29 cellular contexts compared by ENCODE assay signal in the genomic region with DNA sequence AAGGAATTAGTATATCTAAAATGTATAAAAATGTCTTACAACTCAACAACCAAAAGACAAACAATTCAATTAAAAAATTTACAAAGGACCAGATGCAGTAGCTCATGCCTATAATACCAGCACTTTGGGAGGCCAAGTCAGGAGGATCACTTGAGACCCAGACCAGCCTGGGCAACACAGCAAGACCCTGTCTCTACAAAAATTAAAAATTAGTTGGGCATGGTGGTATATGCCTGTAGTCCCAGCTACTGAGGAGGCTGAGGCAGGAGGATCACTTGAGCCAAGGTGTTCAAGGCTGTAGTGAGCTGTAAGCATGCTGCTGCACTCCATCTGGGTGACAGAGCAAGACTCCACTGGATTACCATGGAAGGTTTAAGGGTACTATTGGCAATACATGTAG. TPM values are rescaled to one million over a fixed set of nuclear protein-coding genes. Genes with fewer than 3 reads are reported as not detected.
DNase-seq lines count a peak whose midpoint lies in the region; ATAC-seq, FAIRE-seq and TF ChIP-seq lines count a peak whose summit lies in the region.
"Had no signal": no experiment of that assay in that cellular context is flagged by ENCODE, and none has a peak within 500 bp of the region (broad histone marks: within the 10 kb centered on the region; RNA-seq: fewer than 3 reads in every experiment).

No MANE protein-coding gene starts in this region.

- no peak overlapping the region for H2BK20ac ChIP-seq in IMR-90 (ENCODE audit: low read depth, low read length)

- H3K9ac ChIP-seq in IMR-90 (ENCODE audit: low read depth, low read length) (no peak overlapping the region), K562 (ENCODE audit: insufficient read depth in 1 of 2, low read depth in 2 of 2, low read length in 2 of 2) (no peak overlapping the region)
- H3K9ac ChIP-seq: BLaER1 had no signal

- no peak overlapping the region for H3K4ac ChIP-seq in IMR-90 (ENCODE audit: low read depth, low read length)

- H4K91ac ChIP-seq in IMR-90 (ENCODE audit: insufficient read depth, low read depth, low read length), result no peak overlapping the region

- CTCF ChIA-PET in HEK293 (lab: Yijun Ruan, JAX) (interaction anchor here (1.2 kb wide), 1 partner anchor 79 kb away, joined by 4 read pairs; no protein-coding TSS in a partner anchor), IMR-90 (lab: Yijun Ruan, JAX) (interaction anchor here (0.6 kb wide), 1 partner anchor 433 kb away, joined by 4 read pairs; no protein-coding TSS in a partner anchor), K562 (lab: Yijun Ruan, JAX; ENCODE audit: low intra/inter-chr PET ratio) (no interaction called here)

- no peak overlapping the region for H2AK5ac ChIP-seq in IMR-90 (ENCODE audit: low read depth, low read length)

- peaks cover 7% of the 10 kb centered on the region for H3K4me1 Mint-ChIP-seq in activated T-cell treated with anti-CD3 and anti-CD28 coated beads, Interleukin-2, amount 50 U/mL, for 72 hours (ENCODE audit: low read depth)

- no peak overlapping the region for H3K14ac ChIP-seq in IMR-90 (replicated peaks; ENCODE audit: low read depth, low read length)

- H3K27me3 ChIP-seq in IMR-90 (ENCODE audit: control insufficient read depth, insufficient read depth, low read length) (no peaks in the 10 kb centered on the region), K562 (ENCODE audit: control insufficient read depth in 2 of 2, insufficient read depth in 2 of 2, low read length in 2 of 2) (no peaks in the 10 kb centered on the region), dorsolateral prefrontal cortex (no peaks in the 10 kb centered on the region)
- H3K27me3 ChIP-seq: BE2C, BLaER1 had no signal

- H3K4me1 ChIP-seq in HEK293 (ENCODE audit: control insufficient read depth, insufficient read depth, low read length), result no peaks in the 10 kb centered on the region
- H3K4me1 ChIP-seq in IMR-90 (ENCODE audit: control insufficient read depth, insufficient read depth, low read length), result peaks cover 11% of the 10 kb centered on the region; the same call in 1 of the 2 replicates
- H3K4me1 ChIP-seq in K562 (replicated peaks in 1 of 2; ENCODE audit: control insufficient read depth in 2 of 2, insufficient read depth in 2 of 2, low read length in 2 of 2), result peaks cover 0 to 19% of the 10 kb centered on the region in 2 experiments; a peak in 4 of 5 replicates
- H3K4me1 ChIP-seq: BE2C, BLaER1 had no signal

- H2AFZ ChIP-seq in IMR-90 (replicated peaks; ENCODE audit: low read length, poor library complexity), result no peak overlapping the region
- no peak overlapping the region for H2AFZ ChIP-seq in K562 (ENCODE audit: low read depth, low read length)

- H3K56ac ChIP-seq in IMR-90 (ENCODE audit: extremely low read depth, insufficient read depth, low read length), result no peak overlapping the region

- TF ChIP-seq RAD21 in IMR-90 (IDR thresholded peaks at IDR 0.05; ENCODE audit: low read length) (no peak), K562 (CRISPR knock-in tag; conservative IDR thresholded peaks at IDR 0.05 in 1 of 2, IDR thresholded peaks at IDR 0.05 in 1 of 2) (no peak)

- no peak overlapping the region for H2BK5ac ChIP-seq in IMR-90 (ENCODE audit: low read depth, low read length, poor library complexity, severe bottlenecking)

- in situ Hi-C loops in IMR-90 (cut with MboI; ENCODE audit: low sequenced_read_pairs) (no loop called here), K562 (cut with MboI) (no loop called here)

- no peak overlapping the region for H3K4me3 Mint-ChIP-seq in activated T-cell treated with anti-CD3 and anti-CD28 coated beads, Interleukin-2, amount 50 U/mL, for 72 hours
- H3K4me3 Mint-ChIP-seq: CD14-positive monocyte; CD4-positive, alpha-beta memory T cell; CD4-positive, CD25-positive, alpha-beta regulatory T cell; CD8-positive, alpha-beta memory T cell had no signal

- TF ChIP-seq EP300 in K562 (IDR thresholded peaks at IDR 0.05; ENCODE audit: low read length), result no peak

- TF ChIP-seq POLR2A in IMR-90 (IDR thresholded peaks at IDR 0.05; ENCODE audit: low read depth, low read length) (no peak), K562 (conservative IDR thresholded peaks at IDR 0.05) (no peak)

- peak overlapping the region; percentile 15; the same call in 1 of the 2 replicates for H3K23ac ChIP-seq in IMR-90 (ENCODE audit: low read depth, low read length)

- no TSS peak for BruUV-seq in IMR-90 (replicated peaks; lab: Mats Ljungman, UMichigan)
- BruUV-seq in K562 (replicated peaks; lab: Mats Ljungman, UMichigan), result no TSS peak

- ATAC-seq in activated T-cell treated with anti-CD3 and anti-CD28 coated beads, Interleukin-2, amount 50 U/mL, for 72 hours (replicated peaks in 1 of 2), result no peak
- no peak for ATAC-seq in IMR-90 (ENCODE audit: low read depth)
- ATAC-seq in K562, result no peak
- no peak for ATAC-seq in GM21619 (IDR thresholded peaks at IDR 0.05; ENCODE audit: unreplicated experiment)
- no peak for ATAC-seq in left ventricle myocardium superior

- no peak overlapping the region for H4K5ac ChIP-seq in IMR-90 (ENCODE audit: low read depth, low read length)

- peaks cover 88% of the 10 kb centered on the region for H3K79me2 ChIP-seq in K562 (ENCODE audit: control insufficient read depth, insufficient read depth, low read length)

- H3K9me1 ChIP-seq in IMR-90 (ENCODE audit: insufficient read depth, low read length), result peaks cover 10% of the 10 kb centered on the region
- H3K9me1 ChIP-seq in K562 (ENCODE audit: control insufficient read depth, insufficient read depth, low read length), result no peaks in the 10 kb centered on the region

- H3K36me3 Mint-ChIP-seq in activated T-cell treated with anti-CD3 and anti-CD28 coated beads, Interleukin-2, amount 50 U/mL, for 72 hours (ENCODE audit: insufficient read depth in 2 of 2), result peaks cover 10 to 16% of the 10 kb centered on the region in 2 donors

- no peak overlapping the region for H3K4me2 ChIP-seq in IMR-90 (ENCODE audit: low read depth, low read length)
- H3K4me2 ChIP-seq in K562 (ENCODE audit: insufficient read depth, low read length), result no peak overlapping the region
- H3K4me2 ChIP-seq: BLaER1 had no signal

- POLR2A ChIA-PET in HEK293 (lab: Yijun Ruan, JAX), result no interaction called here
- POLR2A ChIA-PET in IMR-90 (lab: Charles Lee; ENCODE audit: unreplicated experiment), result no interaction called here
- POLR2A ChIA-PET in K562 (lab: Yijun Ruan, JAX), result interaction anchor here (0.6 to 1.0 kb wide), 2 partner anchors 11 to 67 kb away, joined by 3 read pairs; no protein-coding TSS in a partner anchor

- peak overlapping the region; percentile 39 for H3K27ac Mint-ChIP-seq in activated T-cell treated with anti-CD3 and anti-CD28 coated beads, Interleukin-2, amount 50 U/mL, for 72 hours
- H3K27ac Mint-ChIP-seq: CD4-positive, alpha-beta memory T cell; CD4-positive, CD25-positive, alpha-beta regulatory T cell; CD8-positive, alpha-beta memory T cell had no signal

- H2BK15ac ChIP-seq in IMR-90 (ENCODE audit: low read depth, low read length), result no peak overlapping the region

- dilution Hi-C loops in IMR-90 (cut with HindIII; ENCODE audit: low sequenced_read_pairs, unreplicated experiment), result no loop called here

- TF ChIP-seq CTCF in HEK293 (tag by site-specific recombination; IDR thresholded peaks at IDR 0.05) (no peak), IMR-90 (conservative IDR thresholded peaks at IDR 0.05; ENCODE audit: low read depth, low read length) (no peak), K562 (IDR thresholded peaks at IDR 0.05 in 2 of 3, conservative IDR thresholded peaks at IDR 0.05 in 1 of 3; ENCODE audit: insufficient read depth in 2 of 3, low read depth in 1 of 3, low read length in 3 of 3) (no peak), dorsolateral prefrontal cortex (IDR thresholded peaks at IDR 0.05 in 54 of 56, conservative IDR thresholded peaks at IDR 0.05 in 2 of 56; ENCODE audit: low read depth in 1 of 56, partially characterized antibody in 56 of 56) (no peak)

- H2BK120ac ChIP-seq in IMR-90 (ENCODE audit: low read depth, low read length), result no peak overlapping the region

- no peak overlapping the region for H4K8ac ChIP-seq in IMR-90 (ENCODE audit: low read depth in 2 of 2, low read length in 2 of 2)

- H2AK9ac ChIP-seq in IMR-90 (replicated peaks; ENCODE audit: low read depth, low read length, poor library complexity), result no peak overlapping the region

- peaks cover 48 to 68% of the 10 kb centered on the region in 2 experiments for H3K79me1 ChIP-seq in IMR-90 (ENCODE audit: low read depth in 1 of 2, low read length in 2 of 2)

- H3K27me3 Mint-ChIP-seq in activated T-cell treated with anti-CD3 and anti-CD28 coated beads, Interleukin-2, amount 50 U/mL, for 72 hours (ENCODE audit: low read depth), result no peaks in the 10 kb centered on the region
- H3K27me3 Mint-ChIP-seq: CD4-positive, CD25-positive, alpha-beta regulatory T cell; CD8-positive, alpha-beta memory T cell had no signal

- DNase-seq in activated T-cell treated with anti-CD3 and anti-CD28 coated beads, Interleukin-2, amount 50 U/mL, for 72 hours, result no peak
- DNase-seq in activated T-cell treated with anti-CD3 and anti-CD28 coated beads, Interleukin-2, amount 50 U/mL, for 48 hours, result no peak
- DNase-seq in IMR-90 (no peak), K562 (ENCODE audit: extremely low read depth in 1 of 4, low spot score in 3 of 4) (no peak), left ventricle myocardium superior (no peak), dorsolateral prefrontal cortex (no peak)
- DNase-seq: 8988T; ACHN; BE2C; C1 segment of cervical spinal cord; CD4-positive, alpha-beta memory T cell; CD4-positive, CD25-positive, alpha-beta regulatory T cell; CD8-positive, alpha-beta memory T cell; COR-L47; DMS 273 treated with DMSO at 0.1 percent for 48 hours; DMS153; DMS53; DMS79; DND-41; EL; GDM1 had no signal

- H3K9me3 ChIP-seq in HEK293 (ENCODE audit: control insufficient read depth, insufficient read depth, low read depth, low read length) (no peaks in the 10 kb centered on the region), IMR-90 (ENCODE audit: control insufficient read depth, insufficient read depth, low read length) (peaks cover 2% of the 10 kb centered on the region; the same call in 1 of the 2 replicates), K562 (replicated peaks; ENCODE audit: control insufficient read depth, insufficient read depth, low read depth, low read length) (no peaks in the 10 kb centered on the region; the same call in 1 of the 2 replicates)
- H3K9me3 ChIP-seq: BE2C had no signal

- H3K9me3 Mint-ChIP-seq in activated T-cell treated with anti-CD3 and anti-CD28 coated beads, Interleukin-2, amount 50 U/mL, for 72 hours, result peaks cover 3 to 10% of the 10 kb centered on the region in 2 donors

- H3K18ac ChIP-seq in IMR-90 (ENCODE audit: low read depth, low read length), result no peak overlapping the region

- no peak for FAIRE-seq in K562 (lab: Jason Lieb, UNC)
- FAIRE-seq: A204.1, GM12878, GM12892, GM18507 had no signal

- H3K4me3 ChIP-seq in HEK293 (ENCODE audit: low read depth, low read length), result no peak overlapping the region
- no peak overlapping the region for H3K4me3 ChIP-seq in IMR-90 (ENCODE audit: insufficient read depth, low read depth, low read length)
- no peak overlapping the region for H3K4me3 ChIP-seq in K562
- no peak overlapping the region for H3K4me3 ChIP-seq in dorsolateral prefrontal cortex
- H3K4me3 ChIP-seq: BLaER1, GM12878 had no signal

- intact Hi-C loops in IMR-90 (cut with micrococcal nuclease), result loop anchor here (5.0 kb wide), 1 partner anchor 55 kb away; no protein-coding TSS in a partner anchor
- intact Hi-C loops in K562 (cut with micrococcal nuclease), result no loop called here
- intact Hi-C loops in left ventricle myocardium superior (cut with micrococcal nuclease), result no loop called here
- intact Hi-C loops in dorsolateral prefrontal cortex (cut with DNase I), result no loop called here

- peaks cover 0 to 4% of the 10 kb centered on the region in 2 experiments; a peak in 2 of 3 replicates for H3K36me3 ChIP-seq in HEK293 (ENCODE audit: control insufficient read depth in 2 of 2, insufficient read depth in 1 of 2, low read length in 2 of 2)
- H3K36me3 ChIP-seq in IMR-90 (ENCODE audit: control insufficient read depth, insufficient read depth, low read length), result no peaks in the 10 kb centered on the region
- peaks cover 4% of the 10 kb centered on the region; the same call in 1 of the 3 replicates for H3K36me3 ChIP-seq in K562 (ENCODE audit: control insufficient read depth, insufficient read depth, low read length)
- H3K36me3 ChIP-seq: BE2C had no signal

- H3K27ac ChIP-seq in HEK293 (ENCODE audit: extremely low read depth, low read depth, low read length) (no peak overlapping the region), IMR-90 (ENCODE audit: insufficient read depth, low read length) (no peak overlapping the region), K562 (ENCODE audit: extremely low read depth, low read depth, low read length) (no peak overlapping the region), dorsolateral prefrontal cortex (no peak overlapping the region)
- H3K27ac ChIP-seq: BLaER1 had no signal

- H4K20me1 ChIP-seq in IMR-90 (ENCODE audit: insufficient read depth, low read length), result peaks cover 12% of the 10 kb centered on the region
- no peaks in the 10 kb centered on the region for H4K20me1 ChIP-seq in K562 (replicated peaks; ENCODE audit: control insufficient read depth, insufficient read depth, low read length)

RNA-seq across cellular contexts. Expression of a gene that starts 33.8 kb away (rescaled TPM):
- 10 to 100 TPM; 42.9 to 69.1 TPM for total RNA-seq in activated T-cell treated with anti-CD3 and anti-CD28 coated beads, Interleukin-2, amount 50 U/mL, for 72 hours
- total RNA-seq in IMR-90 (2012; rRNA removed) (8.2 and 9.7 TPM in 2 replicates), K562 (2014; rRNA removed) (30.4 and 32.4 TPM in 2 replicates), K562 (2014; rRNA removed; fragmentation: Illumina TruSeq; extraction: Trizol) (10.6 and 15.5 TPM in 2 replicates), K562 (2015; rRNA removed; fragmentation: Illumina TruSeq; extraction: Trizol) (17.2 and 18.8 TPM in 2 replicates), K562 (2021) (35.3 and 37.7 TPM in 2 replicates), left ventricle myocardium superior (24.5 TPM), dorsolateral prefrontal cortex (10 to 100 TPM; 23.1 to 64.5 (median 38.6) TPM)
- polyA plus RNA-seq in IMR-90 (2012; rRNA removed) (20.7 and 24.9 TPM in 2 replicates), K562 (2011; rRNA removed) (19.1 and 25.1 TPM in 2 replicates), K562 (2014; fragmentation: Illumina TruSeq; extraction: Trizol) (20.1 and 21.0 TPM in 2 replicates), K562 (2014; fragmentation: Nextera tagmentation; extraction: Ambion mirVana) (10 to 100 TPM in 1 of 2 experiments, 1 to 10 TPM in 1; 9.5 to 20.0 TPM), K562 (2014; rRNA removed) (21.8 and 23.9 TPM in 2 replicates)
- polyA plus RNA-seq in IMR-90 (2012; cell fraction: cytosol; rRNA removed), result 20.3 and 39.9 TPM in 2 replicates
- polyA plus RNA-seq in IMR-90 (2012; cell fraction: nucleus; rRNA removed; ENCODE audit: low replicate concordance), result 46.3 and 57.6 TPM in 2 replicates
- 26.9 and 43.7 TPM in 2 replicates for total RNA-seq in K562 (2011; cell fraction: chromatin; rRNA removed; ENCODE audit: low replicate concordance)
- 26.5 and 31.6 TPM in 2 replicates for total RNA-seq in K562 (2011; cell fraction: nucleolus; rRNA removed)
- total RNA-seq in K562 (2011; cell fraction: nucleoplasm; rRNA removed), result 33.2 and 34.4 TPM in 2 replicates
- 16.8 and 30.1 TPM in 2 replicates for polyA plus RNA-seq in K562 (2011; cell fraction: cytosol; rRNA removed)
- polyA plus RNA-seq in K562 (2011; cell fraction: nucleus; rRNA removed), result 43.0 and 43.6 TPM in 2 replicates
- polyA plus RNA-seq in K562 (2012), result 24.0 and 31.0 TPM in 2 replicates
- polyA minus RNA-seq in K562 (2011; rRNA and poly(A)+ RNA removed), result 17.3 and 24.2 TPM in 2 replicates
- polyA minus RNA-seq in K562 (2011; cell fraction: cytosol; rRNA and poly(A)+ RNA removed), result 20.2 and 22.4 TPM in 2 replicates
- polyA minus RNA-seq in K562 (2011; cell fraction: nucleus; rRNA and poly(A)+ RNA removed), result 21.8 and 24.4 TPM in 2 replicates

RNA-seq across cellular contexts. Expression of a gene that starts 47.7 kb away (rescaled TPM):
- total RNA-seq in activated T-cell treated with anti-CD3 and anti-CD28 coated beads, Interleukin-2, amount 50 U/mL, for 72 hours, result 100 to 1,000 TPM; 100 to 104 TPM
- total RNA-seq in IMR-90 (2012; rRNA removed), result 23.9 and 29.4 TPM in 2 replicates
- 37.5 and 44.6 TPM in 2 replicates for polyA plus RNA-seq in IMR-90 (2012; rRNA removed)
- 15.4 and 30.7 TPM in 2 replicates for polyA plus RNA-seq in IMR-90 (2012; cell fraction: cytosol; rRNA removed)
- 148 and 198 TPM in 2 replicates for polyA plus RNA-seq in IMR-90 (2012; cell fraction: nucleus; rRNA removed; ENCODE audit: low replicate concordance)
- 271 and 313 TPM in 2 replicates for total RNA-seq in K562 (2011; cell fraction: chromatin; rRNA removed; ENCODE audit: low replicate concordance)
- 146 and 158 TPM in 2 replicates for total RNA-seq in K562 (2011; cell fraction: nucleolus; rRNA removed)
- total RNA-seq in K562 (2011; cell fraction: nucleoplasm; rRNA removed), result 157 and 158 TPM in 2 replicates
- 19.6 and 35.1 TPM in 2 replicates for total RNA-seq in K562 (2014; rRNA removed)
- total RNA-seq in K562 (2014; rRNA removed; fragmentation: Illumina TruSeq; extraction: Trizol), result 32.2 and 34.7 TPM in 2 replicates
- 20.0 and 28.0 TPM in 2 replicates for total RNA-seq in K562 (2015; rRNA removed; fragmentation: Illumina TruSeq; extraction: Trizol)
- total RNA-seq in K562 (2021), result 81.3 and 94.3 TPM in 2 replicates
- polyA plus RNA-seq in K562 (2011; rRNA removed), result 119 and 126 TPM in 2 replicates
- polyA plus RNA-seq in K562 (2011; cell fraction: cytosol; rRNA removed), result 89.5 and 105 TPM in 2 replicates
- 307 and 327 TPM in 2 replicates for polyA plus RNA-seq in K562 (2011; cell fraction: nucleus; rRNA removed)
- 42.5 and 56.4 TPM in 2 replicates for polyA plus RNA-seq in K562 (2012)
- 47.6 and 59.0 TPM in 2 replicates for polyA plus RNA-seq in K562 (2014; fragmentation: Illumina TruSeq; extraction: Trizol)
- 10 to 100 TPM; 12.7 to 16.2 TPM for polyA plus RNA-seq in K562 (2014; fragmentation: Nextera tagmentation; extraction: Ambion mirVana)
- polyA plus RNA-seq in K562 (2014; rRNA removed), result 52.2 and 57.4 TPM in 2 replicates
- 114 and 147 TPM in 2 replicates for polyA minus RNA-seq in K562 (2011; rRNA and poly(A)+ RNA removed)
- polyA minus RNA-seq in K562 (2011; cell fraction: cytosol; rRNA and poly(A)+ RNA removed), result 38.2 and 42.9 TPM in 2 replicates
- polyA minus RNA-seq in K562 (2011; cell fraction: nucleus; rRNA and poly(A)+ RNA removed), result 63.0 and 94.5 TPM in 2 replicates
- 59.6 TPM for total RNA-seq in left ventricle myocardium superior
- total RNA-seq in dorsolateral prefrontal cortex, result 100 to 1,000 TPM in 105 of 120 experiments, 10 to 100 TPM in 15; 77.6 to 183 (median 115) TPM
